2 cellular contexts compared by ENCODE assay signal in genomic region chr21:45453308-45453950, GRCh38.
TF ChIP-seq lines count a peak whose summit lies in the region.

No MANE protein-coding gene starts in this region.

TF ChIP-seq in GM23338, 12 proteins besides CTCF, POLR2A, EP300 and RAD21 (continued from another document):
- TF ChIP-seq REST (IDR thresholded peaks at IDR 0.05; ENCODE audit: unreplicated experiment) (no peak), ZNF462 (CRISPR knock-in tag; IDR thresholded peaks at IDR 0.05) (no peak), ZNF331 (CRISPR knock-in tag; IDR thresholded peaks at IDR 0.05; ENCODE audit: low read depth) (no peak), STAT1 (IDR thresholded peaks at IDR 0.05; ENCODE audit: unreplicated experiment) (no peak), CREB1 (CRISPR knock-in tag; IDR thresholded peaks at IDR 0.05; ENCODE audit: low read depth) (no peak), NANOG (IDR thresholded peaks at IDR 0.05; ENCODE audit: borderline replicate concordance) (no peak), EZH2 (IDR thresholded peaks at IDR 0.05; ENCODE audit: low read depth, unreplicated experiment) (no peak), EZH2phosphoT487 (IDR thresholded peaks at IDR 0.05; ENCODE audit: unreplicated experiment) (no peak), POLR2AphosphoS5 (IDR thresholded peaks at IDR 0.05; ENCODE audit: low read depth) (no peak), ZNF114 (CRISPR knock-in tag; IDR thresholded peaks at IDR 0.05) (no peak), ETS1 (IDR thresholded peaks at IDR 0.05) (no peak)

TF ChIP-seq in SK-N-SH treated with all-trans-retinoic acid at 6 μM for 48 hours, 23 proteins besides CTCF, POLR2A, EP300 and RAD21 (continued from another document):
- TF ChIP-seq TSHZ2 (CRISPR knock-in tag; IDR thresholded peaks at IDR 0.05) (no peak), OSR1 (CRISPR knock-in tag; IDR thresholded peaks at IDR 0.05) (no peak), TOX (CRISPR knock-in tag; IDR thresholded peaks at IDR 0.05; ENCODE audit: borderline replicate concordance) (no peak), CSDC2 (CRISPR knock-in tag; IDR thresholded peaks at IDR 0.05) (no peak), SNAI2 (CRISPR knock-in tag; IDR thresholded peaks at IDR 0.05) (no peak), GLIS3 (CRISPR knock-in tag; IDR thresholded peaks at IDR 0.05) (no peak), CREB5 (CRISPR knock-in tag; IDR thresholded peaks at IDR 0.05; ENCODE audit: low read depth) (no peak)
